ENCODE assay signal across 8 cellular contexts in the genomic region with DNA sequence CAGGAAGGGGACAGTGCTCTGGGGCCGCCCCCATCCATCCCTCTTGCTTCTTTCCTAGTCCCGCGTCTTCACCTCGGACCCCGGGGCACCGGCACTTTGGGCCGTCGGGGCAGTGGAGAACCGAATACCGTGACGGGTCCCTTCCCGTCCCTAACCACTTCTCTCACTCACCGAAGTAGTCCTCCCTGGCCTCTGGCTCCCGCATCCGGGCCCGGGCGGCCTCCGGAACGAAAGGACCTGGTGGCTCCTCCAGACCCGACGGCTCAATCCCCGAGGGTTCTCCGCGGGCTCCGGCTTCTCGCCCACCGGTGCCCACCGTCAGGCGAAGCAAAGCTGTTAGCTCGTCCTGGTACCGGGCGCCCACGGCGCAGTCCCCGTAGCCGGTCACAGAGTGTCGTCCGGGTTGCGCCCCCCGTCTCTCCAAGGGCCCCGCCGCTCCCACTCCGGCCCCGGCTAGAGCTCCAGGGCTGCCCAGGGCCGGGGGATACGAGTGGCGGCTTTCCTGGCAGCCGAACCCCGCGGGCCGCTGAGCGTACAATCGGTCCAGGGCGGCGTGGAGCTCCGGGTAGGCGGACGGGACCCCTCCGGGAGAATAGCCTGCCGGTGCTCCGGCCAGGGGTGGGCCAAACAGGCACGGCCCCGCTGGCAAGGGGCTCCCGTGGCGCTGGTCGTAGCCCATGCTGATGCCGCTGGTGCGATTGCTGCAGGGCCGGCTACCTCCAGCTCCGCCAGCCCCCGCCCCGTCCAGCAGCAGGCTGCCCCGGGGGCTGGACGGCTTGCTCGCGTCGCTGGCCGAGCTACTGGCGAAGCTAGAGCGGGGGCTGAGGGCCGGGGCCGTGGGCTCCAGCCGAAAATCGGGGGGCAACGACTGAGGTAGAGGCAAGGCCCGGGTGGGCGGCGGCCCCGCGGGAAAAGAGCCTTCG. TPM values are rescaled to one million over a fixed set of nuclear protein-coding genes. Genes with fewer than 3 reads are reported as not detected.
A peak's percentile ranks its signal among the peaks of the same experiment; 100 is the strongest.
DNase-seq lines count a peak whose midpoint lies in the region; ATAC-seq lines count a peak whose summit lies in the region.

No MANE protein-coding gene starts in this region.

- no peaks in the 10 kb centered on the region for H3K9me3 Mint-ChIP-seq in activated naive CD4-positive, alpha-beta T cell treated with anti-CD3 and anti-CD28 coated beads, Interleukin-2, amount 50 U/mL, for 72 hours

- H3K36me3 Mint-ChIP-seq in activated naive CD4-positive, alpha-beta T cell treated with anti-CD3 and anti-CD28 coated beads, Interleukin-2, amount 50 U/mL, for 72 hours, result no peaks in the 10 kb centered on the region

- no peak overlapping the region for H3K27ac Mint-ChIP-seq in activated naive CD4-positive, alpha-beta T cell treated with anti-CD3 and anti-CD28 coated beads, Interleukin-2, amount 50 U/mL, for 72 hours

- H3K9ac ChIP-seq in iPS-15b (ENCODE audit: low read depth, low read length) (peak overlapping the region; percentile 47), skeletal muscle satellite cell (ENCODE audit: low read depth, low read length) (peak overlapping the region; percentile 94)

- H3K4me3 ChIP-seq in iPS-15b (ENCODE audit: low read depth, low read length) (peak overlapping the region; percentile 80), skeletal muscle satellite cell (ENCODE audit: low read length) (peak overlapping the region; percentile 90)

- in situ Hi-C loops in KBM-7 (cut with MboI; ENCODE audit: low pct_unique_long_range_greater_than_20kb, low sequenced_read_pairs), result loop anchor here (10.0 kb wide), 1 partner anchor 83 kb away; no protein-coding TSS in a partner anchor

- H3K4me1 ChIP-seq in iPS-15b (ENCODE audit: control insufficient read depth, insufficient read depth, low read length) (peaks cover 27% of the 10 kb centered on the region), skeletal muscle satellite cell (ENCODE audit: control insufficient read depth, insufficient read depth, low read length) (peaks cover 43% of the 10 kb centered on the region)

- no peaks in the 10 kb centered on the region for H3K27me3 ChIP-seq in iPS-15b (ENCODE audit: control insufficient read depth, insufficient read depth, low read length)
- H3K27me3 ChIP-seq in skeletal muscle satellite cell (ENCODE audit: control insufficient read depth, insufficient read depth, low read length), result no peaks in the 10 kb centered on the region

- peaks cover 2% of the 10 kb centered on the region for H3K36me3 ChIP-seq in iPS-15b (ENCODE audit: control insufficient read depth, insufficient read depth, low read length)
- peaks cover 16% of the 10 kb centered on the region for H3K36me3 ChIP-seq in skeletal muscle satellite cell (ENCODE audit: insufficient read depth, low read length)

- peak; percentile 24 for DNase-seq in activated CD4-positive, alpha-beta T cell treated with anti-CD3 and anti-CD28 coated beads for 48 hours
- DNase-seq in activated CD4-positive, alpha-beta T cell treated with anti-CD3 and anti-CD28 coated beads for 1 hour, result no peak
- DNase-seq in activated naive CD4-positive, alpha-beta T cell treated with anti-CD3 and anti-CD28 coated beads, Interleukin-2, amount 50 U/mL, for 72 hours (ENCODE audit: low spot score in 2 of 2), result peak; percentile 26 to 63
- DNase-seq in inferior parietal cortex (ENCODE audit: extremely low spot score) (no peak), KBM-7 (no peak), cerebellar cortex (ENCODE audit: low spot score) (no peak)

- H3K9me3 ChIP-seq in iPS-15b (ENCODE audit: control insufficient read depth, insufficient read depth, low read length) (no peaks in the 10 kb centered on the region), skeletal muscle satellite cell (replicated peaks; ENCODE audit: low read length) (no peaks in the 10 kb centered on the region)

- peak in 1 of 2 donors; percentile 38 for ATAC-seq in activated naive CD4-positive, alpha-beta T cell treated with anti-CD3 and anti-CD28 coated beads, Interleukin-2, amount 50 U/mL, for 72 hours

- H3K4me2 ChIP-seq in skeletal muscle satellite cell (ENCODE audit: low read length), result peak overlapping the region; percentile 85

RNA-seq across cellular contexts. Expression of a gene that starts 1.0 kb away (rescaled TPM):
- 1 to 10 TPM; 1.5 to 3.8 TPM for total RNA-seq in activated naive CD4-positive, alpha-beta T cell treated with anti-CD3 and anti-CD28 coated beads, Interleukin-2, amount 50 U/mL, for 72 hours
- total RNA-seq in skeletal muscle satellite cell (2012; rRNA removed), result 13.1 and 16.5 TPM in 2 replicates

RNA-seq across cellular contexts. Expression of a gene that starts 24.5 kb away (rescaled TPM):
- total RNA-seq in activated naive CD4-positive, alpha-beta T cell treated with anti-CD3 and anti-CD28 coated beads, Interleukin-2, amount 50 U/mL, for 72 hours, result 10 to 100 TPM; 82.2 to 93.3 TPM
- total RNA-seq in skeletal muscle satellite cell (2012; rRNA removed), result 23.8 and 29.7 TPM in 2 replicates

RNA-seq across cellular contexts. Expression of a gene that starts 28.6 kb away (rescaled TPM):
- total RNA-seq in activated naive CD4-positive, alpha-beta T cell treated with anti-CD3 and anti-CD28 coated beads, Interleukin-2, amount 50 U/mL, for 72 hours, result 10 to 100 TPM; 10.9 to 12.6 TPM
- total RNA-seq in skeletal muscle satellite cell (2012; rRNA removed), result 2.8 and 3.3 TPM in 2 replicates

RNA-seq across cellular contexts. Expression of a gene that starts 52.2 kb away (rescaled TPM):
- total RNA-seq in activated naive CD4-positive, alpha-beta T cell treated with anti-CD3 and anti-CD28 coated beads, Interleukin-2, amount 50 U/mL, for 72 hours, result 100 to 1,000 TPM in 1 of 2 donors, 10 to 100 TPM in 1; 47.1 to 120 TPM
- 89.0 and 97.6 TPM in 2 replicates for total RNA-seq in skeletal muscle satellite cell (2012; rRNA removed)

RNA-seq across cellular contexts. Expression of a gene that starts 53.3 kb away (rescaled TPM):
- 100 to 1,000 TPM; 137 to 180 TPM for total RNA-seq in activated naive CD4-positive, alpha-beta T cell treated with anti-CD3 and anti-CD28 coated beads, Interleukin-2, amount 50 U/mL, for 72 hours
- total RNA-seq in skeletal muscle satellite cell (2012; rRNA removed), result 194 and 215 TPM in 2 replicates

Comparison
In these comparisons a context has a peak if more than half of its experiments do, and no peak if none do; other contexts are left out.
1. DNase-seq: peak in activated CD4-positive, alpha-beta T cell treated with anti-CD3 and anti-CD28 coated beads for 48 hours (single experiment) and activated naive CD4-positive, alpha-beta T cell treated with anti-CD3 and anti-CD28 coated beads, Interleukin-2, amount 50 U/mL, for 72 hours (2 of 2); none in activated CD4-positive, alpha-beta T cell treated with anti-CD3 and anti-CD28 coated beads for 1 hour (single experiment), inferior parietal cortex (single experiment), KBM-7 (single experiment) and cerebellar cortex (single experiment).